8 cellular contexts compared by ENCODE assay signal in genomic region chrX:19344661-19345060, GRCh38. TPM values are rescaled to one million over a fixed set of nuclear protein-coding genes. Genes with fewer than 3 reads are reported as not detected.
A peak's percentile ranks its signal among the peaks of the same experiment; 100 is the strongest.
DNase-seq lines count a peak whose midpoint lies in the region; ATAC-seq, FAIRE-seq and TF ChIP-seq lines count a peak whose summit lies in the region.

No MANE protein-coding gene starts in this region.

- H3K4me1 ChIP-seq in adipocyte (ENCODE audit: control insufficient read depth, insufficient read depth, low read length) (peaks cover 26% of the 10 kb centered on the region), right lobe of liver (peaks cover 0 to 6% (median 0%) of the 10 kb centered on the region in 4 donors), upper lobe of left lung (peaks cover 0 to 11% (median 7%) of the 10 kb centered on the region in 4 donors)

- TF ChIP-seq CTCF in right lobe of liver (IDR thresholded peaks at IDR 0.05): no peak
- TF ChIP-seq CTCF in upper lobe of left lung (IDR thresholded peaks at IDR 0.05): no peak

- TF ChIP-seq POLR2A in right lobe of liver (IDR thresholded peaks at IDR 0.05): no peak
- TF ChIP-seq POLR2A in upper lobe of left lung (IDR thresholded peaks at IDR 0.05): no peak
- TF ChIP-seq POLR2A in H54 (IDR thresholded peaks at IDR 0.05; ENCODE audit: low read depth, low read length): no peak

- H3K27ac Mint-ChIP-seq in activated naive CD4-positive, alpha-beta T cell treated with anti-CD3 and anti-CD28 coated beads, Interleukin-2, amount 10 ng/mL, durations not matched to agents 7 days and 5 days: peak overlapping the region; percentile 90

- no peaks in the 10 kb centered on the region for H3K27me3 Mint-ChIP-seq in activated naive CD4-positive, alpha-beta T cell treated with anti-CD3 and anti-CD28 coated beads, Interleukin-2, amount 10 ng/mL, durations not matched to agents 7 days and 5 days

- 27% methylated on average over 9 of the region's 10 CpGs for WGBS in right lobe of liver (ENCODE audit: insufficient coverage, low coverage, low lambda C conversion rate, missing lambda C conversion rate)
- WGBS in upper lobe of left lung, 2 donors: 5 to 31% methylated on average over 10 of the region's 10 CpGs

- H3K9ac ChIP-seq in adipocyte (ENCODE audit: low read length): peak overlapping the region; percentile 91

- no peak for DNase-seq in activated naive CD4-positive, alpha-beta T cell treated with anti-CD3 and anti-CD28 coated beads, Interleukin-2, amount 10 ng/mL, durations not matched to agents 7 days and 5 days
- DNase-seq in activated naive CD4-positive, alpha-beta T cell treated with Interleukin-2 at 50 U/mL for 16 hours: no peak
- DNase-seq in adipocyte (ENCODE audit: low read depth) (no peak), right lobe of liver (no peak), upper lobe of left lung (no peak), H54 (ENCODE audit: insufficient read length, low spot score) (no peak), amygdala (lab: John Stamatoyannopoulos, UW) (no peak), NCI-H2029 treated with DMSO at 0.1 percent for 48 hours (lab: John Stamatoyannopoulos, UW) (no peak)

- FAIRE-seq in H54 (lab: Jason Lieb, UNC): no peak

- H3K4me1 Mint-ChIP-seq in activated naive CD4-positive, alpha-beta T cell treated with anti-CD3 and anti-CD28 coated beads, Interleukin-2, amount 10 ng/mL, durations not matched to agents 7 days and 5 days: peaks cover 22% of the 10 kb centered on the region

- intact Hi-C loops in right lobe of liver (cut with DNase I): loop anchor here in 1 of 2 donors (10.0 kb wide), 1 partner anchor 950 kb away; no protein-coding TSS in a partner anchor

- H3K36me3 ChIP-seq in adipocyte (ENCODE audit: control insufficient read depth, insufficient read depth, low read length, severe bottlenecking) (peaks cover 2% of the 10 kb centered on the region), right lobe of liver (peaks cover 0 to 2% (median 0%) of the 10 kb centered on the region in 4 donors), upper lobe of left lung (no peaks in the 10 kb centered on the region)

- CTCF ChIA-PET in activated naive CD4-positive, alpha-beta T cell treated with anti-CD3 and anti-CD28 coated beads, Interleukin-2, amount 10 ng/mL, durations not matched to agents 7 days and 5 days (lab: Charles Lee): interaction anchor here (1.1 kb wide), 1 partner anchor 9 kb away, joined by 3 read pairs; no protein-coding TSS in a partner anchor

- no peak for TF ChIP-seq EP300 in upper lobe of left lung (IDR thresholded peaks at IDR 0.05)

- ATAC-seq in right lobe of liver (no peak), upper lobe of left lung (ENCODE audit: low FRiP score in 2 of 2) (no peak)

- no peaks in the 10 kb centered on the region for H3K9me3 ChIP-seq in adipocyte (ENCODE audit: control insufficient read depth, low read length)
- no peaks in the 10 kb centered on the region for H3K9me3 ChIP-seq in right lobe of liver
- H3K9me3 ChIP-seq in upper lobe of left lung: no peaks in the 10 kb centered on the region

- H3K36me3 Mint-ChIP-seq in activated naive CD4-positive, alpha-beta T cell treated with anti-CD3 and anti-CD28 coated beads, Interleukin-2, amount 10 ng/mL, durations not matched to agents 7 days and 5 days: peaks cover 4% of the 10 kb centered on the region

- H3K4me3 Mint-ChIP-seq in activated naive CD4-positive, alpha-beta T cell treated with anti-CD3 and anti-CD28 coated beads, Interleukin-2, amount 10 ng/mL, durations not matched to agents 7 days and 5 days: peak overlapping the region; percentile 84

- H3K27ac ChIP-seq in right lobe of liver: no peak overlapping the region
- H3K27ac ChIP-seq in upper lobe of left lung: no peak overlapping the region

- H3K9me3 Mint-ChIP-seq in activated naive CD4-positive, alpha-beta T cell treated with anti-CD3 and anti-CD28 coated beads, Interleukin-2, amount 10 ng/mL, durations not matched to agents 7 days and 5 days: no peaks in the 10 kb centered on the region

- peak overlapping the region; percentile 86 for H3K4me3 ChIP-seq in adipocyte (ENCODE audit: low read length)
- peak overlapping the region; percentile 58 to 68 (median 68) for H3K4me3 ChIP-seq in right lobe of liver
- peak overlapping the region in 3 of 4 donors; percentile 67 to 88 (median 72) for H3K4me3 ChIP-seq in upper lobe of left lung

- H3K27me3 ChIP-seq in adipocyte (replicated peaks; ENCODE audit: control insufficient read depth, insufficient read depth, low read length): no peaks in the 10 kb centered on the region
- H3K27me3 ChIP-seq in right lobe of liver: no peaks in the 10 kb centered on the region
- H3K27me3 ChIP-seq in upper lobe of left lung: no peaks in the 10 kb centered on the region

RNA-seq across cellular contexts. Expression of gene PDHA1, which starts 0.9 kb away (rescaled TPM):
- total RNA-seq in right lobe of liver: 100 to 1,000 TPM in 5 of 6 experiments, 10 to 100 TPM in 1; 78.5 to 133 (median 120) TPM
- 100 to 1,000 TPM in 4 of 6 donors, 10 to 100 TPM in 2; 60.6 to 216 (median 111) TPM for total RNA-seq in upper lobe of left lung
